Comparison of ENCODE assay signal across 9 cellular contexts in genomic region chr13:57629821-57630235, GRCh38. TPM values are rescaled to one million over a fixed set of nuclear protein-coding genes. Genes with fewer than 3 reads are reported as not detected.
DNase-seq lines count a peak whose midpoint lies in the region; ATAC-seq and TF ChIP-seq lines count a peak whose summit lies in the region.
"Had no signal": no experiment of that assay in that cellular context is flagged by ENCODE, and none has a peak within 500 bp of the region (broad histone marks: within the 10 kb centered on the region; RNA-seq: fewer than 3 reads in every experiment).

No MANE protein-coding gene starts in this region.

- no peaks in the 10 kb centered on the region for H3K9me3 ChIP-seq in heart right ventricle

- intact Hi-C loops in heart right ventricle (cut with DNase I) = loop anchor here in 7 of 10 donors (2.0 to 10.0 kb wide), 7 partner anchors 82 to 1685 kb away; no protein-coding TSS in a partner anchor

- 1% methylated on average over 34 of the region's 34 CpGs for WGBS in heart right ventricle, 2 donors

- peak overlapping the region in 5 of 10 donors; percentile 62 to 87 (median 82) for H3K27ac ChIP-seq in heart right ventricle

- TF ChIP-seq CTCF in heart right ventricle (IDR thresholded peaks at IDR 0.05) = no peak
- TF ChIP-seq CTCF in osteocyte (IDR thresholded peaks at IDR 0.05) = no peak

- peaks cover 39% of the 10 kb centered on the region for H3K4me1 Mint-ChIP-seq in osteocyte (ENCODE audit: unreplicated experiment)

- peaks cover 50% of the 10 kb centered on the region for H3K27me3 Mint-ChIP-seq in osteocyte (ENCODE audit: unreplicated experiment)

- ATAC-seq in heart right ventricle (peak; percentile 72 to 86 (median 82)), GM18909 (IDR thresholded peaks at IDR 0.05; ENCODE audit: poor library complexity, unreplicated experiment) (no peak)

- peak overlapping the region; percentile 32 to 77 (median 64) for H3K4me3 ChIP-seq in heart right ventricle

- H3K4me1 ChIP-seq in heart right ventricle = peaks cover 0 to 36% (median 27%) of the 10 kb centered on the region in 9 donors

- H3K4me3 Mint-ChIP-seq in osteocyte (ENCODE audit: unreplicated experiment) = peak overlapping the region; percentile 93

- no peak overlapping the region for H3K27ac Mint-ChIP-seq in osteocyte (ENCODE audit: unreplicated experiment)

- H3K36me3 Mint-ChIP-seq in osteocyte (ENCODE audit: unreplicated experiment) = no peaks in the 10 kb centered on the region

- H3K27me3 ChIP-seq in heart right ventricle = peaks cover 0 to 73% (median 26%) of the 10 kb centered on the region in 7 donors

- H3K9me3 Mint-ChIP-seq in osteocyte (ENCODE audit: unreplicated experiment) = no peaks in the 10 kb centered on the region

- H3K36me3 ChIP-seq in heart right ventricle = no peaks in the 10 kb centered on the region

- DNase-seq in activated effector memory CD4-positive, alpha-beta T cell treated with anti-CD3 and anti-CD28 coated beads, Interleukin-2, amount 50 U/mL, for 16 hours = peak; percentile 77
- DNase-seq in activated effector memory CD4-positive, alpha-beta T cell treated with Interleukin-2 at 50 U/mL for 16 hours = no peak
- peak; percentile 20 for DNase-seq in NCI-H2227 treated with DMSO at 0.1 percent for 48 hours (lab: John Stamatoyannopoulos, UW)
- peak; percentile 26 to 99 (median 97) for DNase-seq in amygdala (lab: John Stamatoyannopoulos, UW)
- DNase-seq in heart right ventricle = peak; percentile 90 to 92
- peak; percentile 94 for DNase-seq in osteocyte (ENCODE audit: extremely low spot score, unreplicated experiment)
- no peak for DNase-seq in GDM1 (lab: John Stamatoyannopoulos, UW)
- DNase-seq: DND-41 had no signal

RNA-seq across cellular contexts. Expression of gene PCDH17, which starts 1.7 kb away (rescaled TPM):
- total RNA-seq in heart right ventricle = 10 to 100 TPM in 1 of 10 donors, 1 to 10 TPM in 9; 2.3 to 14.3 (median 3.6) TPM
- 1 to 10 TPM in 1 of 2 donors, under 1 TPM in 1; 0.88 to 1.3 TPM for polyA plus RNA-seq in heart right ventricle
- total RNA-seq in osteocyte = 0.57 and 0.62 TPM in 2 replicates

Comparison
In these comparisons a context has a peak if more than half of its experiments do, and no peak if none do; other contexts are left out.
1. DNase-seq: peak in activated effector memory CD4-positive, alpha-beta T cell treated with anti-CD3 and anti-CD28 coated beads, Interleukin-2, amount 50 U/mL, for 16 hours (single experiment), NCI-H2227 treated with DMSO at 0.1 percent for 48 hours (single experiment), amygdala (56 of 56), heart right ventricle (2 of 2) and osteocyte (single experiment); none in activated effector memory CD4-positive, alpha-beta T cell treated with Interleukin-2 at 50 U/mL for 16 hours (single experiment) and GDM1 (single experiment).